In the genomic region with DNA sequence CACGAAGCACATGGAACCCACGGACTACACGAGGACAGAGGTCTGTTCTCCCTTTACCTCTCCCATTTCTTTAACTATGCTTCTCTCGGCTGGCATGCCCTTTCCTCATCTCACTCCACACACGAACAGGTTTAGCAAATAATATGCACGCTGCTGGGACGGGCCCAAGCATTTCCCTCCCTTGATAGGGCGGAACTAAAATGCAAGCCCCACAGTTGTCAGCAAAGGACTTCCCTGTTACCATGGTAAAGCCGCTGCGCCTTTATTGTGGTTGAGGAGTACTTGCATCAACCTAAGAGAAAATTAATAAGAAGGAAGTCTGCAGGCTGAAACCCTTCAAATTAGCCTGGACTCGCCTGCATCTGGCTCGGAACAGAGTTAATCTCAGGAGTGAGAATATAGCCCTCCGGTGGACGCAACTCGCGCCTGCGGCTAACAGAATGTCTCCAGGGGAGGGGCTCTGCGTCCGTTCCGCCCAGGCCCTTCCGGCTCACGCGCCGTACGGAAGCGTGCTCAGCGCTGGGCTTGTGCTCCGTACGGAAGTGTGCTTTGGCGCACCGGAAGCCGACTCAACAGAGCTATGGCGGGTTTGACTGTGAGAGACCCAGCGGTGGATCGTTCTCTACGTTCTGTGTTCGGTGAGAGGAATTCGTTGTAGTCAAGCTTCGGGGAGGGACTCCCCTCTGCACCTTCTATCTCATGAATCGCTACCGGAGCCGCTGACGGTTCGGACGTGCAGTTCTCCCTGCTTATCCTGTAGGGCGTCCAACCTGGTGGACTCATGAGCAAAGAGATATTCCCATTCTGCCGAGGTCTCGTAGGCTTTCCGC, we compare ENCODE assay signal across 1 cellular context.
TF ChIP-seq lines count a peak whose summit lies in the region.

A gene with protein sequence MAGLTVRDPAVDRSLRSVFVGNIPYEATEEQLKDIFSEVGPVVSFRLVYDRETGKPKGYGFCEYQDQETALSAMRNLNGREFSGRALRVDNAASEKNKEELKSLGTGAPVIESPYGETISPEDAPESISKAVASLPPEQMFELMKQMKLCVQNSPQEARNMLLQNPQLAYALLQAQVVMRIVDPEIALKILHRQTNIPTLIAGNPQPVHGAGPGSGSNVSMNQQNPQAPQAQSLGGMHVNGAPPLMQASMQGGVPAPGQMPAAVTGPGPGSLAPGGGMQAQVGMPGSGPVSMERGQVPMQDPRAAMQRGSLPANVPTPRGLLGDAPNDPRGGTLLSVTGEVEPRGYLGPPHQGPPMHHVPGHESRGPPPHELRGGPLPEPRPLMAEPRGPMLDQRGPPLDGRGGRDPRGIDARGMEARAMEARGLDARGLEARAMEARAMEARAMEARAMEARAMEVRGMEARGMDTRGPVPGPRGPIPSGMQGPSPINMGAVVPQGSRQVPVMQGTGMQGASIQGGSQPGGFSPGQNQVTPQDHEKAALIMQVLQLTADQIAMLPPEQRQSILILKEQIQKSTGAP (plus strand): TSS at position 555 of the 830 bp plus-strand sequence. CDS start 26 bp downstream, at position 581.

TF ChIP-seq in HepG2, 621 proteins besides CTCF, POLR2A, EP300 and RAD21 (continued from another document and continues in another):
- TF ChIP-seq, protein P1, sequence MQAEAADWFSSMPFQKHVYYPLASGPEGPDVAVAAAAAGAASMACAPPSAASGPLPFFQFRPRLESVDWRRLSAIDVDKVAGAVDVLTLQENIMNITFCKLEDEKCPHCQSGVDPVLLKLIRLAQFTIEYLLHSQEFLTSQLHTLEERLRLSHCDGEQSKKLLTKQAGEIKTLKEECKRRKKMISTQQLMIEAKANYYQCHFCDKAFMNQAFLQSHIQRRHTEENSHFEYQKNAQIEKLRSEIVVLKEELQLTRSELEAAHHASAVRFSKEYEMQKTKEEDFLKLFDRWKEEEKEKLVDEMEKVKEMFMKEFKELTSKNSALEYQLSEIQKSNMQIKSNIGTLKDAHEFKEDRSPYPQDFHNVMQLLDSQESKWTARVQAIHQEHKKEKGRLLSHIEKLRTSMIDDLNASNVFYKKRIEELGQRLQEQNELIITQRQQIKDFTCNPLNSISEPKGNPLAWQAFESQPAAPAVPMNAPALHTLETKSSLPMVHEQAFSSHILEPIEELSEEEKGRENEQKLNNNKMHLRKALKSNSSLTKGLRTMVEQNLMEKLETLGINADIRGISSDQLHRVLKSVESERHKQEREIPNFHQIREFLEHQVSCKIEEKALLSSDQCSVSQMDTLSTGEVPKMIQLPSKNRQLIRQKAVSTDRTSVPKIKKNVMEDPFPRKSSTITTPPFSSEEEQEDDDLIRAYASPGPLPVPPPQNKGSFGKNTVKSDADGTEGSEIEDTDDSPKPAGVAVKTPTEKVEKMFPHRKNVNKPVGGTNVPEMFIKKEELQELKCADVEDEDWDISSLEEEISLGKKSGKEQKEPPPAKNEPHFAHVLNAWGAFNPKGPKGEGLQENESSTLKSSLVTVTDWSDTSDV (CRISPR knock-in tag; IDR thresholded peaks at IDR 0.05): no peak
- TF ChIP-seq MYNN (CRISPR knock-in tag; IDR thresholded peaks at IDR 0.05; ENCODE audit: low read depth) (no peak), NCOA2 (CRISPR knock-in tag; IDR thresholded peaks at IDR 0.05) (no peak), ZNF577 (CRISPR knock-in tag; IDR thresholded peaks at IDR 0.05; ENCODE audit: borderline replicate concordance, low read depth) (no peak), TBX3 (IDR thresholded peaks at IDR 0.05; ENCODE audit: borderline replicate concordance) (no peak), NR3C1 (CRISPR knock-in tag; IDR thresholded peaks at IDR 0.05) (no peak), TARDBP (CRISPR knock-in tag; IDR thresholded peaks at IDR 0.05) (peak; percentile 59; the same call in 1 of the 2 replicates), IRX3 (CRISPR knock-in tag; IDR thresholded peaks at IDR 0.05; ENCODE audit: borderline replicate concordance, low read depth) (peak; percentile 54; the same call in 1 of the 2 replicates), ZKSCAN8 (CRISPR knock-in tag; IDR thresholded peaks at IDR 0.05; ENCODE audit: borderline replicate concordance) (no peak), KLF9 (CRISPR knock-in tag; IDR thresholded peaks at IDR 0.05; ENCODE audit: low read depth) (no peak), ELF1 (CRISPR knock-in tag; IDR thresholded peaks at IDR 0.05) (peak; percentile 87), RORA (CRISPR knock-in tag; IDR thresholded peaks at IDR 0.05) (no peak), RFXAP (CRISPR knock-in tag; IDR thresholded peaks at IDR 0.05; ENCODE audit: borderline replicate concordance) (0 out of 2 replicates have a peak, but pooled peaks have one; percentile 35), KLF12 (CRISPR knock-in tag; IDR thresholded peaks at IDR 0.05; ENCODE audit: borderline replicate concordance) (no peak), NFIC (IDR thresholded peaks at IDR 0.05; ENCODE audit: low read length) (no peak; the same call in 1 of the 2 replicates), NR2F1 (CRISPR knock-in tag; IDR thresholded peaks at IDR 0.05) (no peak), RNF2 (conservative IDR thresholded peaks at IDR 0.05; ENCODE audit: low read depth) (no peak), CHD4 (IDR thresholded peaks at IDR 0.05; ENCODE audit: borderline replicate concordance, low read length) (no peak), GABPB1 (CRISPR knock-in tag; IDR thresholded peaks at IDR 0.05) (peak; percentile 97), HNF4G (IDR thresholded peaks at IDR 0.05; ENCODE audit: borderline replicate concordance, low read depth, low read length) (no peak), HNF4G (CRISPR knock-in tag; IDR thresholded peaks at IDR 0.05; ENCODE audit: borderline replicate concordance, low read depth) (no peak), MTA1 (CRISPR knock-in tag; IDR thresholded peaks at IDR 0.05; ENCODE audit: borderline replicate concordance) (no peak), SRSF1 (optimal IDR thresholded peaks at IDR 0.05; ENCODE audit: low read depth, low read length) (no peak), POGZ (CRISPR knock-in tag; IDR thresholded peaks at IDR 0.05) (no peak), RFX1 (IDR thresholded peaks at IDR 0.05) (peak; percentile 43; the same call in 1 of the 2 replicates), ZNF703 (CRISPR knock-in tag; IDR thresholded peaks at IDR 0.05; ENCODE audit: borderline replicate concordance) (no peak), ZNF136 (CRISPR knock-in tag; IDR thresholded peaks at IDR 0.05; ENCODE audit: low read depth) (no peak), TCF7L2 (IDR thresholded peaks at IDR 0.05; ENCODE audit: low read depth, low read length) (no peak), ZSCAN31 (CRISPR knock-in tag; IDR thresholded peaks at IDR 0.05; ENCODE audit: low read depth) (no peak), ZNF501 (CRISPR knock-in tag; IDR thresholded peaks at IDR 0.05) (0 out of 2 replicates have a peak, but pooled peaks have one; percentile 37), KDM1A (CRISPR knock-in tag; IDR thresholded peaks at IDR 0.05) (no peak), NFATC3 (CRISPR knock-in tag; IDR thresholded peaks at IDR 0.05) (no peak), GTF2F1 (IDR thresholded peaks at IDR 0.05; ENCODE audit: low read length) (no peak), CBX1 (IDR thresholded peaks at IDR 0.05; ENCODE audit: low read depth) (no peak), MBD4 (IDR thresholded peaks at IDR 0.05; ENCODE audit: borderline replicate concordance, low read length) (no peak), FLYWCH1 (CRISPR knock-in tag; IDR thresholded peaks at IDR 0.05) (no peak), HHEX (CRISPR knock-in tag; IDR thresholded peaks at IDR 0.05) (no peak), ZNF432 (CRISPR knock-in tag; IDR thresholded peaks at IDR 0.05; ENCODE audit: borderline replicate concordance) (no peak)
- TF ChIP-seq, protein P2, sequence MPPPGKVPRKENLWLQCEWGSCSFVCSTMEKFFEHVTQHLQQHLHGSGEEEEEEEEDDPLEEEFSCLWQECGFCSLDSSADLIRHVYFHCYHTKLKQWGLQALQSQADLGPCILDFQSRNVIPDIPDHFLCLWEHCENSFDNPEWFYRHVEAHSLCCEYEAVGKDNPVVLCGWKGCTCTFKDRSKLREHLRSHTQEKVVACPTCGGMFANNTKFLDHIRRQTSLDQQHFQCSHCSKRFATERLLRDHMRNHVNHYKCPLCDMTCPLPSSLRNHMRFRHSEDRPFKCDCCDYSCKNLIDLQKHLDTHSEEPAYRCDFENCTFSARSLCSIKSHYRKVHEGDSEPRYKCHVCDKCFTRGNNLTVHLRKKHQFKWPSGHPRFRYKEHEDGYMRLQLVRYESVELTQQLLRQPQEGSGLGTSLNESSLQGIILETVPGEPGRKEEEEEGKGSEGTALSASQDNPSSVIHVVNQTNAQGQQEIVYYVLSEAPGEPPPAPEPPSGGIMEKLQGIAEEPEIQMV (CRISPR knock-in tag; IDR thresholded peaks at IDR 0.05; ENCODE audit: low read depth): no peak
- TF ChIP-seq, protein P3, sequence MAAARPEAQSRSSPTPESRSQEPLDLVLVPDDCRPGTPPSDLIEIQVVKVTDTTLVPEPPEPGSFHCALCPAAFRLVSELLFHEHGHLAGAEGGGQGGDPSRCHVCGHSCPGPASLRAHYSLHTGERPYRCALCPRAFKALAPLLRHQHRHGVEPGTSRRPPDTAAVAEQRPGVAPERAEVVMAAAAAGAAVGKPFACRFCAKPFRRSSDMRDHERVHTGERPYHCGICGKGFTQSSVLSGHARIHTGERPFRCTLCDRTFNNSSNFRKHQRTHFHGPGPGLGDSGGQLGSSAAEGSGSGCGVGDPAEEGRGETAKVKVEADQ (CRISPR knock-in tag; IDR thresholded peaks at IDR 0.05; ENCODE audit: borderline replicate concordance): no peak
- TF ChIP-seq, protein P4, sequence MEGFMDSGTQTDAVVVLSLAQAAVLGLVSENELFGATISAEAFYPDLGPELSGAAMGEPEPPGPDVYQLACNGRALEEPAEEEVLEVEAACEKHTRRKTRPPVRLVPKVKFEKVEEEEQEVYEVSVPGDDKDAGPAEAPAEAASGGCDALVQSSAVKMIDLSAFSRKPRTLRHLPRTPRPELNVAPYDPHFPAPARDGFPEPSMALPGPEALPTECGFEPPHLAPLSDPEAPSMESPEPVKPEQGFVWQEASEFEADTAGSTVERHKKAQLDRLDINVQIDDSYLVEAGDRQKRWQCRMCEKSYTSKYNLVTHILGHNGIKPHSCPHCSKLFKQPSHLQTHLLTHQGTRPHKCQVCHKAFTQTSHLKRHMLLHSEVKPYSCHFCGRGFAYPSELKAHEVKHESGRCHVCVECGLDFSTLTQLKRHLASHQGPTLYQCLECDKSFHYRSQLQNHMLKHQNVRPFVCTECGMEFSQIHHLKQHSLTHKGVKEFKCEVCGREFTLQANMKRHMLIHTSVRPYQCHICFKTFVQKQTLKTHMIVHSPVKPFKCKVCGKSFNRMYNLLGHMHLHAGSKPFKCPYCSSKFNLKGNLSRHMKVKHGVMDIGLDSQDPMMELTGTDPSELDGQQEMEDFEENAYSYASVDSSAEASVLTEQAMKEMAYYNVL (CRISPR knock-in tag; IDR thresholded peaks at IDR 0.05; ENCODE audit: borderline replicate concordance): no peak
- TF ChIP-seq, protein P5, sequence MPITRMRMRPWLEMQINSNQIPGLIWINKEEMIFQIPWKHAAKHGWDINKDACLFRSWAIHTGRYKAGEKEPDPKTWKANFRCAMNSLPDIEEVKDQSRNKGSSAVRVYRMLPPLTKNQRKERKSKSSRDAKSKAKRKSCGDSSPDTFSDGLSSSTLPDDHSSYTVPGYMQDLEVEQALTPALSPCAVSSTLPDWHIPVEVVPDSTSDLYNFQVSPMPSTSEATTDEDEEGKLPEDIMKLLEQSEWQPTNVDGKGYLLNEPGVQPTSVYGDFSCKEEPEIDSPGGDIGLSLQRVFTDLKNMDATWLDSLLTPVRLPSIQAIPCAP (CRISPR knock-in tag; IDR thresholded peaks at IDR 0.05; ENCODE audit: low read depth): no peak
- TF ChIP-seq, protein P6, sequence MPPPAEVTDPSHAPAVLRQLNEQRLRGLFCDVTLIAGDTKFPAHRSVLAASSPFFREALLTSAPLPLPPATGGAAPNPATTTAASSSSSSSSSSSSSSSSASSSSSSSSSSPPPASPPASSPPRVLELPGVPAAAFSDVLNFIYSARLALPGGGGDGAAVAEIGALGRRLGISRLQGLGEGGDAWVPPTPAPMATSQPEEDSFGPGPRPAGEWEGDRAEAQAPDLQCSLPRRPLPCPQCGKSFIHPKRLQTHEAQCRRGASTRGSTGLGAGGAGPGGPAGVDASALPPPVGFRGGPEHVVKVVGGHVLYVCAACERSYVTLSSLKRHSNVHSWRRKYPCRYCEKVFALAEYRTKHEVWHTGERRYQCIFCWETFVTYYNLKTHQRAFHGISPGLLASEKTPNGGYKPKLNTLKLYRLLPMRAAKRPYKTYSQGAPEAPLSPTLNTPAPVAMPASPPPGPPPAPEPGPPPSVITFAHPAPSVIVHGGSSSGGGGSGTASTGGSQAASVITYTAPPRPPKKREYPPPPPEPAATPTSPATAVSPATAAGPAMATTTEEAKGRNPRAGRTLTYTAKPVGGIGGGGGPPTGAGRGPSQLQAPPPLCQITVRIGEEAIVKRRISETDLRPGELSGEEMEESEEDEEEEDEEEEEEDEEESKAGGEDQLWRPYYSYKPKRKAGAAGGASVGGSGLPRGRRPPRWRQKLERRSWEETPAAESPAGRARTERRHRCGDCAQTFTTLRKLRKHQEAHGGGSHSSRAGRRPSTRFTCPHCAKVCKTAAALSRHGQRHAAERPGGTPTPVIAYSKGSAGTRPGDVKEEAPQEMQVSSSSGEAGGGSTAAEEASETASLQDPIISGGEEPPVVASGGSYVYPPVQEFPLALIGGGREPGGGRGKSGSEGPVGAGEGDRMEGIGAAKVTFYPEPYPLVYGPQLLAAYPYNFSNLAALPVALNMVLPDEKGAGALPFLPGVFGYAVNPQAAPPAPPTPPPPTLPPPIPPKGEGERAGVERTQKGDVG (CRISPR knock-in tag; IDR thresholded peaks at IDR 0.05; ENCODE audit: borderline replicate concordance): no peak
- TF ChIP-seq, protein P7, sequence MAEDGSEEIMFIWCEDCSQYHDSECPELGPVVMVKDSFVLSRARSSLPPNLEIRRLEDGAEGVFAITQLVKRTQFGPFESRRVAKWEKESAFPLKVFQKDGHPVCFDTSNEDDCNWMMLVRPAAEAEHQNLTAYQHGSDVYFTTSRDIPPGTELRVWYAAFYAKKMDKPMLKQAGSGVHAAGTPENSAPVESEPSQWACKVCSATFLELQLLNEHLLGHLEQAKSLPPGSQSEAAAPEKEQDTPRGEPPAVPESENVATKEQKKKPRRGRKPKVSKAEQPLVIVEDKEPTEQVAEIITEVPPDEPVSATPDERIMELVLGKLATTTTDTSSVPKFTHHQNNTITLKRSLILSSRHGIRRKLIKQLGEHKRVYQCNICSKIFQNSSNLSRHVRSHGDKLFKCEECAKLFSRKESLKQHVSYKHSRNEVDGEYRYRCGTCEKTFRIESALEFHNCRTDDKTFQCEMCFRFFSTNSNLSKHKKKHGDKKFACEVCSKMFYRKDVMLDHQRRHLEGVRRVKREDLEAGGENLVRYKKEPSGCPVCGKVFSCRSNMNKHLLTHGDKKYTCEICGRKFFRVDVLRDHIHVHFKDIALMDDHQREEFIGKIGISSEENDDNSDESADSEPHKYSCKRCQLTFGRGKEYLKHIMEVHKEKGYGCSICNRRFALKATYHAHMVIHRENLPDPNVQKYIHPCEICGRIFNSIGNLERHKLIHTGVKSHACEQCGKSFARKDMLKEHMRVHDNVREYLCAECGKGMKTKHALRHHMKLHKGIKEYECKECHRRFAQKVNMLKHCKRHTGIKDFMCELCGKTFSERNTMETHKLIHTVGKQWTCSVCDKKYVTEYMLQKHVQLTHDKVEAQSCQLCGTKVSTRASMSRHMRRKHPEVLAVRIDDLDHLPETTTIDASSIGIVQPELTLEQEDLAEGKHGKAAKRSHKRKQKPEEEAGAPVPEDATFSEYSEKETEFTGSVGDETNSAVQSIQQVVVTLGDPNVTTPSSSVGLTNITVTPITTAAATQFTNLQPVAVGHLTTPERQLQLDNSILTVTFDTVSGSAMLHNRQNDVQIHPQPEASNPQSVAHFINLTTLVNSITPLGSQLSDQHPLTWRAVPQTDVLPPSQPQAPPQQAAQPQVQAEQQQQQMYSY (CRISPR knock-in tag; IDR thresholded peaks at IDR 0.05): no peak
- TF ChIP-seq, protein P8, sequence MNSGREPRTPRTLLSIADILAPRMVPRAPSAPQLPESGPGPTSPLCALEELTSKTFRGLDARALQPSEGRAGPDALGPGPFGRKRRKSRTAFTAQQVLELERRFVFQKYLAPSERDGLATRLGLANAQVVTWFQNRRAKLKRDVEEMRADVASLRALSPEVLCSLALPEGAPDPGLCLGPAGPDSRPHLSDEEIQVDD (CRISPR knock-in tag; IDR thresholded peaks at IDR 0.05; ENCODE audit: borderline replicate concordance): no peak
